8 cellular contexts compared by ENCODE assay signal in the genomic region with DNA sequence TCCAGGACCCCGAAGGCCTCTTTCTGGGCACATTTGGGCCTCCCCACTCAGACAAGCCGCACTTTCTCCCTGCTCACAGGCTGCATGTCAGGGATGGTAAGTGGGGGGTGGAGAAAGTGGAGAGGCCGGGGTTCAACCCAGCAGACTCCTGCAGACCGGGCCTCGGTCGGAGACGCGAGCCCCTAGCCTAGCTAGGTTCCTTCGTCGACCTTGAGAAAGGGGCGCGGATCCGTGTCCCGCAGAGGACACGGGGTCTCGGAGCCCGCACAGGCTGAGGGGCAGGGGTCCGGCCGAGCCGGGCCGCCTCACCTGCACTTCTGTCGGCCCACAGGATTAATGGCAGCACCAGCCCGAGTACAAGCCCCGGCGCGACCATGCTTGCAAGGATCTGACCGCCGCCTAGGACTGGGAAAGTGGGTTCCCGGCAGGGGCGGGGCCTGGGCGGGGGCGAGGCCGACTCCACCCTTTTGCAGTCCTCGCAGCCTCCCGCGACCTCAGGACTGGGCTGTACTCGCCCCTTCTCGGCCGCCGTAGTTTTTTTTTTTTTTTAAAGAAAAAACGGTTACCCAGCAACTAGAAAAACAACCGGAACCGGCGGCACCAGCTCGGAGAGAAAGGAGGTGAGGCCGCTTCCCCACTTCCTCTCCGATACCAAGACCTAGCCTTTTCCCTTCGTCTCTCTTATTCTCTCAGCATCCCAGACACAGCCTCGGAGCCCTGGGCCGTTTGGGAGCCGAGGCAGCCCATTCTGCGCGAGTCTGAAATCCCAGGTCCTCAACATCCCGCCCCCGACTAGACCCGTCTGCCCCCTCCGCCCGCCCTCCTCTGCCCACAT. TPM values are rescaled to one million over a fixed set of nuclear protein-coding genes. Genes with fewer than 3 reads are reported as not detected.
DNase-seq lines count a peak whose midpoint lies in the region; ATAC-seq and TF ChIP-seq lines count a peak whose summit lies in the region.

A gene with protein sequence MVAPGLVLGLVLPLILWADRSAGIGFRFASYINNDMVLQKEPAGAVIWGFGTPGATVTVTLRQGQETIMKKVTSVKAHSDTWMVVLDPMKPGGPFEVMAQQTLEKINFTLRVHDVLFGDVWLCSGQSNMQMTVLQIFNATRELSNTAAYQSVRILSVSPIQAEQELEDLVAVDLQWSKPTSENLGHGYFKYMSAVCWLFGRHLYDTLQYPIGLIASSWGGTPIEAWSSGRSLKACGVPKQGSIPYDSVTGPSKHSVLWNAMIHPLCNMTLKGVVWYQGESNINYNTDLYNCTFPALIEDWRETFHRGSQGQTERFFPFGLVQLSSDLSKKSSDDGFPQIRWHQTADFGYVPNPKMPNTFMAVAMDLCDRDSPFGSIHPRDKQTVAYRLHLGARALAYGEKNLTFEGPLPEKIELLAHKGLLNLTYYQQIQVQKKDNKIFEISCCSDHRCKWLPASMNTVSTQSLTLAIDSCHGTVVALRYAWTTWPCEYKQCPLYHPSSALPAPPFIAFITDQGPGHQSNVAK (minus strand): TSS at position 407 of the 835 bp plus-strand sequence. CDS start 31 bp downstream, at position 376.
A gene (plus strand): TSS at position 572 of the 835 bp plus-strand sequence. CDS start 1,361 bp downstream, outside the sequence.

- H4K20me1 ChIP-seq in neural cell (ENCODE audit: insufficient read depth) = no peaks in the 10 kb centered on the region

- peaks cover 47% of the 10 kb centered on the region for H3K4me1 Mint-ChIP-seq in stimulated activated naive CD8-positive, alpha-beta T cell treated with anti-CD3 and anti-CD28 coated beads, Interleukin-15, amount 100 ng/mL, for 72 hours

- no peak for TF ChIP-seq CTCF in foreskin fibroblast (IDR thresholded peaks at IDR 0.05; ENCODE audit: low read depth, low read length)
- no peak for TF ChIP-seq CTCF in neural cell (IDR thresholded peaks at IDR 0.05; ENCODE audit: poor library complexity, severe bottlenecking)

- TF ChIP-seq EP300 in neural cell (conservative IDR thresholded peaks at IDR 0.05; ENCODE audit: poor library complexity, severe bottlenecking) = peak; percentile 39

- no peaks in the 10 kb centered on the region for H3K27me3 Mint-ChIP-seq in stimulated activated naive CD8-positive, alpha-beta T cell treated with anti-CD3 and anti-CD28 coated beads, Interleukin-15, amount 100 ng/mL, for 72 hours

- peaks cover 21% of the 10 kb centered on the region for H3K27me3 ChIP-seq in neural cell (ENCODE audit: insufficient read depth, low read depth, low read length)

- no peaks in the 10 kb centered on the region for H3K9me3 ChIP-seq in neural cell (ENCODE audit: low read length)

- peak within 1 kb of the TSS; percentile 80 to 85 for H3K4me3 ChIP-seq in foreskin fibroblast (ENCODE audit: low read depth in 1 of 2, low read length in 2 of 2)
- peak within 1 kb of the TSS; percentile 69 for H3K4me3 ChIP-seq in neural cell (ENCODE audit: low read length)

- peak; percentile 19 for TF ChIP-seq RAD21 in neural cell (conservative IDR thresholded peaks at IDR 0.05)

- peak within 1 kb of the TSS; percentile 38 for H3K4me2 ChIP-seq in neural cell (ENCODE audit: low read length)

- no peaks in the 10 kb centered on the region for H3K9me2 ChIP-seq in neural cell (ENCODE audit: insufficient read depth, low read length)

- peak within 1 kb of the TSS; percentile 97 to 99 for H3K27ac Mint-ChIP-seq in stimulated activated naive CD8-positive, alpha-beta T cell treated with anti-CD3 and anti-CD28 coated beads, Interleukin-15, amount 100 ng/mL, for 72 hours

- H3K4me3 Mint-ChIP-seq in stimulated activated naive CD8-positive, alpha-beta T cell treated with anti-CD3 and anti-CD28 coated beads, Interleukin-15, amount 100 ng/mL, for 72 hours = peak within 1 kb of the TSS; percentile 84 to 92

- no peaks in the 10 kb centered on the region for H3K79me2 ChIP-seq in neural cell (replicated peaks; ENCODE audit: insufficient read depth, low read length)

- no peaks in the 10 kb centered on the region for H3F3A ChIP-seq in neural cell (ENCODE audit: insufficient read depth, low read length, poor library complexity, severe bottlenecking)

- H3K9me3 Mint-ChIP-seq in stimulated activated naive CD8-positive, alpha-beta T cell treated with anti-CD3 and anti-CD28 coated beads, Interleukin-15, amount 100 ng/mL, for 72 hours = no peaks in the 10 kb centered on the region

- no peak within 1 kb of the TSS for H2AFZ ChIP-seq in neural cell (ENCODE audit: low read depth, low read length)

- no peaks in the 10 kb centered on the region for H3K36me3 ChIP-seq in neural cell (ENCODE audit: insufficient read depth, low read length)

- peak within 1 kb of the TSS; percentile 10 for H3K27ac ChIP-seq in neural cell (ENCODE audit: low read length)

- peak; percentile 89 for ATAC-seq in stimulated activated naive CD8-positive, alpha-beta T cell treated with anti-CD3 and anti-CD28 coated beads, Interleukin-15, amount 100 ng/mL, for 72 hours

- H3K9ac ChIP-seq in neural cell (ENCODE audit: low read length) = peak within 1 kb of the TSS; percentile 65

- peak; percentile 94 for DNase-seq in ELR (ENCODE audit: low read depth)
- peak; percentile 36 for DNase-seq in GOT3 (lab: John Stamatoyannopoulos, UW)
- peak; percentile 90 for DNase-seq in LoVo (ENCODE audit: low spot score)
- peak; percentile 90 for DNase-seq in SIG-M5 treated with dmso at 0.1 percent for 504 hours (lab: John Stamatoyannopoulos, UW; ENCODE audit: unreplicated experiment)
- DNase-seq in activated naive CD4-positive, alpha-beta T cell (lab: John Stamatoyannopoulos, UW) = peak; percentile 59 to 74 (median 64)
- DNase-seq in foreskin fibroblast = peak; percentile 94 to 97
- peak; percentile 81 to 91 for DNase-seq in stimulated activated naive CD8-positive, alpha-beta T cell treated with anti-CD3 and anti-CD28 coated beads, Interleukin-15, amount 100 ng/mL, for 72 hours

TF ChIP-seq in neural cell, 6 proteins besides CTCF, POLR2A, EP300 and RAD21:
- TF ChIP-seq TAF1 (IDR thresholded peaks at IDR 0.05; ENCODE audit: low read depth) (no peak), SMC3 (conservative IDR thresholded peaks at IDR 0.05; ENCODE audit: poor library complexity) (peak; percentile 11), POLR2AphosphoS5 (IDR thresholded peaks at IDR 0.05) (peak; percentile 44), EZH2 (IDR thresholded peaks at IDR 0.05; ENCODE audit: borderline replicate concordance, insufficient read depth, low read length, poor library complexity, severe bottlenecking) (no peak), MXI1 (conservative IDR thresholded peaks at IDR 0.05; ENCODE audit: poor library complexity, severe bottlenecking) (peak; percentile 19)
- TF ChIP-seq, protein P1, sequence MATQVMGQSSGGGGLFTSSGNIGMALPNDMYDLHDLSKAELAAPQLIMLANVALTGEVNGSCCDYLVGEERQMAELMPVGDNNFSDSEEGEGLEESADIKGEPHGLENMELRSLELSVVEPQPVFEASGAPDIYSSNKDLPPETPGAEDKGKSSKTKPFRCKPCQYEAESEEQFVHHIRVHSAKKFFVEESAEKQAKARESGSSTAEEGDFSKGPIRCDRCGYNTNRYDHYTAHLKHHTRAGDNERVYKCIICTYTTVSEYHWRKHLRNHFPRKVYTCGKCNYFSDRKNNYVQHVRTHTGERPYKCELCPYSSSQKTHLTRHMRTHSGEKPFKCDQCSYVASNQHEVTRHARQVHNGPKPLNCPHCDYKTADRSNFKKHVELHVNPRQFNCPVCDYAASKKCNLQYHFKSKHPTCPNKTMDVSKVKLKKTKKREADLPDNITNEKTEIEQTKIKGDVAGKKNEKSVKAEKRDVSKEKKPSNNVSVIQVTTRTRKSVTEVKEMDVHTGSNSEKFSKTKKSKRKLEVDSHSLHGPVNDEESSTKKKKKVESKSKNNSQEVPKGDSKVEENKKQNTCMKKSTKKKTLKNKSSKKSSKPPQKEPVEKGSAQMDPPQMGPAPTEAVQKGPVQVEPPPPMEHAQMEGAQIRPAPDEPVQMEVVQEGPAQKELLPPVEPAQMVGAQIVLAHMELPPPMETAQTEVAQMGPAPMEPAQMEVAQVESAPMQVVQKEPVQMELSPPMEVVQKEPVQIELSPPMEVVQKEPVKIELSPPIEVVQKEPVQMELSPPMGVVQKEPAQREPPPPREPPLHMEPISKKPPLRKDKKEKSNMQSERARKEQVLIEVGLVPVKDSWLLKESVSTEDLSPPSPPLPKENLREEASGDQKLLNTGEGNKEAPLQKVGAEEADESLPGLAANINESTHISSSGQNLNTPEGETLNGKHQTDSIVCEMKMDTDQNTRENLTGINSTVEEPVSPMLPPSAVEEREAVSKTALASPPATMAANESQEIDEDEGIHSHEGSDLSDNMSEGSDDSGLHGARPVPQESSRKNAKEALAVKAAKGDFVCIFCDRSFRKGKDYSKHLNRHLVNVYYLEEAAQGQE (IDR thresholded peaks at IDR 0.05; ENCODE audit: borderline replicate concordance) = peak; percentile 54

RNA-seq across cellular contexts. Expression of the first gene that starts in this region (rescaled TPM):
- 4.0 and 4.3 TPM in 2 replicates for polyA plus RNA-seq in neural cell
- 4.9 and 5.3 TPM in 2 replicates for polyA minus RNA-seq in neural cell

RNA-seq across cellular contexts. Expression of the second gene that starts in this region (rescaled TPM):
- 19.1 and 21.3 TPM in 2 replicates for polyA plus RNA-seq in neural cell
- 3.4 and 6.9 TPM in 2 replicates for polyA minus RNA-seq in neural cell

Comparison
In these comparisons a context has a peak if more than half of its experiments do, and no peak if none do; other contexts are left out.
1. Peak in every context shown above with its lines: DNase-seq, ATAC-seq, H3K4me3 ChIP-seq and H3K27ac ChIP-seq.
2. DNase-seq: peak in every context shown above with its lines; median percentile 96 in foreskin fibroblast; 94 in ELR; 90 in LoVo; 90 in SIG-M5 treated with dmso at 0.1 percent for 504 hours; 86 in stimulated activated naive CD8-positive, alpha-beta T cell treated with anti-CD3 and anti-CD28 coated beads, Interleukin-15, amount 100 ng/mL, for 72 hours; 64 in activated naive CD4-positive, alpha-beta T cell; 36 in GOT3.